In the genomic region with DNA sequence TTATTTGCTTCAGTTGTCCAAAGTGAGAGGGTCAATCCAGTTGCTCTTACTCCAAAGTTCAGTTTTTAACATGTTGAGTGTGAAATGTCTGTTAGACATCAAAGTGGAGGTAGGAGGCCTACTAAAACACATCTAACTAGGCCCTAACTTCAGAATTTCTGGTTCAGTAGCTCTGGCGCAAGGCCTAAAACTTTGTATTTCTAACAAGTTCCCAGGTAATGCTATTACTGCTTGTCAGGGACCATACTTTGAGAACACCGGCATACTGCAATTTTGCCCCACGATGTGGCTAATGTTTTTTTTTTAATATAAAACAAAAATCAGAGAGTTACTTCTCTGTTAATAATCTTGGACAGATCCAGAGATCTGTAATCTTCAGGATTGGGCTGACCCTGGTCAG, we compare ENCODE assay signal across 1 cellular context.
TF ChIP-seq lines count a peak whose summit lies in the region.

No MANE protein-coding gene starts in this region.

TF ChIP-seq in H1, 55 proteins besides CTCF, POLR2A, EP300 and RAD21 (continued from another document):
- TF ChIP-seq, protein P1, sequence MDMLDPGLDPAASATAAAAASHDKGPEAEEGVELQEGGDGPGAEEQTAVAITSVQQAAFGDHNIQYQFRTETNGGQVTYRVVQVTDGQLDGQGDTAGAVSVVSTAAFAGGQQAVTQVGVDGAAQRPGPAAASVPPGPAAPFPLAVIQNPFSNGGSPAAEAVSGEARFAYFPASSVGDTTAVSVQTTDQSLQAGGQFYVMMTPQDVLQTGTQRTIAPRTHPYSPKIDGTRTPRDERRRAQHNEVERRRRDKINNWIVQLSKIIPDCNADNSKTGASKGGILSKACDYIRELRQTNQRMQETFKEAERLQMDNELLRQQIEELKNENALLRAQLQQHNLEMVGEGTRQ (IDR thresholded peaks at IDR 0.05; ENCODE audit: low read length) = no peak
- TF ChIP-seq SRF (IDR thresholded peaks at IDR 0.05; ENCODE audit: low read depth, low read length) (no peak), FOSL1 (IDR thresholded peaks at IDR 0.05; ENCODE audit: insufficient read depth, low read depth, low read length) (no peak)
